ENCODE assay signal across 25 cellular contexts in the genomic region with DNA sequence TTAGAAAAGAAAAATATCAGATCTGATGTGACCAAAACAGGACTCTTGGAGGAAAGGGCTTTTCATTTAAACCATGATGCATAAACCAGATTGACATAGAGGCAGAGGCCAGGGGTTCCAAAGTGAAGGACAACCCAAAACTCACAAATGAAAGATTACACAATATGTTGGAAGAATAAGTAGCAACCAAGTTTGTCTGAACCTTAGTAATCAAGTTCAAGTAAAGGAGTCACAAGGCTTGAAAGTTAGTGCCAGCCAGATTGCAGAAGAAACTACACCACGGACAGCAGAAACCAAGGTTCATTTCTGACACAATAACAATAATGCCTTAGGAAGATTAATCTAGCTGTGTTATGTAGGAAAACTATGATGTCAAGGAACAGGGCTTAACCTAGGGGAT.
"Had no signal": no experiment of that assay in that cellular context is flagged by ENCODE, and none has a peak within 500 bp of the region (broad histone marks: within the 10 kb centered on the region; RNA-seq: fewer than 3 reads in every experiment).

No MANE protein-coding gene starts in this region.

- ATAC-seq: naive thymus-derived CD4-positive, alpha-beta T cell; natural killer cell; pancreas; right cardiac atrium; stimulated activated memory B cell treated with anti-CD40 and anti-IgM and Interleukin-4, amounts not matched to agents 10 μg/mL and 1 μg/mL and 100 μg/mL, for 72 hours; stimulated activated naive CD8-positive, alpha-beta T cell treated with anti-CD3 and anti-CD28 coated beads, Interleukin-15, amount 100 ng/mL, for 72 hours; stimulated activated naive CD8-positive, alpha-beta T cell treated with anti-CD3 and anti-CD28 coated beads, Interleukin-15, Interleukin-2, amounts not matched to agents 100 U/mL and 50 U/mL, for 24 hours; upper lobe of right lung had no signal

- H3K9me3 ChIP-seq: neutrophil, pancreas, prostate gland, sigmoid colon, suprapubic skin, testis, tibial artery, transverse colon, upper lobe of right lung, uterus had no signal

- H3K4me1 ChIP-seq: pancreas, prostate gland, suprapubic skin, testis, tibial artery, transverse colon, upper lobe of right lung, uterus had no signal

- H3K27ac ChIP-seq: neutrophil, pancreas, prostate gland, sigmoid colon, suprapubic skin, testis, tibial artery, transverse colon, upper lobe of right lung, uterus had no signal

- H3K4me3 ChIP-seq: pancreas, prostate gland, sigmoid colon, suprapubic skin, testis, tibial artery, transverse colon, upper lobe of right lung, uterus had no signal

- DNase-seq: naive thymus-derived CD4-positive, alpha-beta T cell; natural killer cell; nephron progenitor cell; nucleus accumbens; pancreas; right cardiac atrium; sigmoid colon; small intestine; stimulated activated CD4-positive, alpha-beta T cell treated with anti-CD3 and anti-CD28 coated beads, Interleukin-15, amount 100 ng/mL, for 24 hours; stimulated activated CD4-positive, alpha-beta T cell treated with anti-CD3 and anti-CD28 coated beads, Interleukin-4, amount 100 ng/mL, for 1 hour; stimulated activated CD4-positive, alpha-beta T cell treated with anti-CD3 and anti-CD28 coated beads, Interleukin-4, amount 100 ng/mL, for 4 hours; stimulated activated CD8-positive, alpha-beta memory T cell treated with anti-CD3 and anti-CD28 coated beads, Interleukin-4, amount 100 ng/mL, for 48 hours; stimulated activated naive CD4-positive, alpha-beta T cell; stimulated activated naive CD8-positive, alpha-beta T cell treated with anti-CD3 and anti-CD28 coated beads, Interleukin-15, amount 100 ng/mL, for 72 hours; stimulated activated naive CD8-positive, alpha-beta T cell treated with anti-CD3 and anti-CD28 coated beads, Interleukin-15, Interleukin-2, amounts not matched to agents 100 U/mL and 50 U/mL, for 24 hours; substantia nigra; testis; transverse colon; upper lobe of right lung; uterus had no signal

- FAIRE-seq: pancreas, small intestine had no signal

- H3K27me3 ChIP-seq: neutrophil, pancreas, sigmoid colon, suprapubic skin, testis, tibial artery, transverse colon, upper lobe of right lung, uterus had no signal

- H3K36me3 ChIP-seq: neutrophil, pancreas, prostate gland, sigmoid colon, suprapubic skin, tibial artery, transverse colon, upper lobe of right lung, uterus had no signal
